Comparison of ENCODE assay signal across 1 cellular context in genomic region chr2:240604291-240604938, GRCh38.
TF ChIP-seq lines count a peak whose summit lies in the region.

No MANE protein-coding gene starts in this region.

TF ChIP-seq in K562, 482 proteins besides CTCF, POLR2A, EP300 and RAD21 (continued from another document and continues in another):
- TF ChIP-seq THRAP3 (IDR thresholded peaks at IDR 0.05; ENCODE audit: borderline replicate concordance) (no peak), FOXJ2 (tag; IDR thresholded peaks at IDR 0.05) (no peak), SRSF7 (optimal IDR thresholded peaks at IDR 0.05; ENCODE audit: low read depth, low read length) (no peak), PTTG1 (tag; IDR thresholded peaks at IDR 0.05; ENCODE audit: low read depth) (no peak), ARHGAP35 (IDR thresholded peaks at IDR 0.05; ENCODE audit: partially characterized antibody) (no peak), YBX1 (IDR thresholded peaks at IDR 0.05) (no peak), SNIP1 (IDR thresholded peaks at IDR 0.05; ENCODE audit: low read depth) (peak; percentile 61), TCF7 (IDR thresholded peaks at IDR 0.05; ENCODE audit: borderline replicate concordance) (no peak), CREM (IDR thresholded peaks at IDR 0.05; ENCODE audit: low read depth) (peak; percentile 59; the same call in 1 of the 2 replicates), PCBP2 (IDR thresholded peaks at IDR 0.05; ENCODE audit: low read depth, low read length, poor library complexity, severe bottlenecking) (no peak), ARID2 (IDR thresholded peaks at IDR 0.05) (no peak), ZNF24 (IDR thresholded peaks at IDR 0.05) (no peak), ZKSCAN1 (IDR thresholded peaks at IDR 0.05; ENCODE audit: low read depth, low read length) (no peak), ELK3 (CRISPR knock-in tag; IDR thresholded peaks at IDR 0.05) (no peak), HNRNPUL1 (IDR thresholded peaks at IDR 0.05; ENCODE audit: low read length) (no peak), CXXC5 (CRISPR knock-in tag; IDR thresholded peaks at IDR 0.05) (0 out of 2 replicates have a peak, but pooled peaks have one; percentile 22), UBTF (IDR thresholded peaks at IDR 0.05; ENCODE audit: borderline replicate concordance in 1 of 2, low read depth in 2 of 2, low read length in 2 of 2) (0 out of 4 replicates have a peak, but pooled peaks of 1 of the 2 experiments have one; percentile 60), ZNF717 (CRISPR knock-in tag; IDR thresholded peaks at IDR 0.05) (no peak), HMGXB4 (CRISPR knock-in tag; IDR thresholded peaks at IDR 0.05) (no peak), MEIS2 (IDR thresholded peaks at IDR 0.05; ENCODE audit: partially characterized antibody) (peak; percentile 89), ETS2 (tag; IDR thresholded peaks at IDR 0.05; ENCODE audit: borderline replicate concordance, poor library complexity, severe bottlenecking) (no peak), MCM7 (IDR thresholded peaks at IDR 0.05) (no peak), SIRT6 (IDR thresholded peaks at IDR 0.05; ENCODE audit: low read depth, low read length) (no peak), ZNF3 (CRISPR knock-in tag; IDR thresholded peaks at IDR 0.05) (no peak), NCOA4 (IDR thresholded peaks at IDR 0.05; ENCODE audit: partially characterized antibody) (no peak), FIP1L1 (IDR thresholded peaks at IDR 0.05; ENCODE audit: low read depth, low read length, poor library complexity, severe bottlenecking) (no peak), ATF3 (IDR thresholded peaks at IDR 0.05) (no peak), ATF3 (CRISPR knock-in tag; conservative IDR thresholded peaks at IDR 0.05) (no peak), CHCHD3 (CRISPR knock-in tag; IDR thresholded peaks at IDR 0.05) (no peak), MEF2D (tag; conservative IDR thresholded peaks at IDR 0.05; ENCODE audit: low read depth) (no peak)
- TF ChIP-seq, protein P1, sequence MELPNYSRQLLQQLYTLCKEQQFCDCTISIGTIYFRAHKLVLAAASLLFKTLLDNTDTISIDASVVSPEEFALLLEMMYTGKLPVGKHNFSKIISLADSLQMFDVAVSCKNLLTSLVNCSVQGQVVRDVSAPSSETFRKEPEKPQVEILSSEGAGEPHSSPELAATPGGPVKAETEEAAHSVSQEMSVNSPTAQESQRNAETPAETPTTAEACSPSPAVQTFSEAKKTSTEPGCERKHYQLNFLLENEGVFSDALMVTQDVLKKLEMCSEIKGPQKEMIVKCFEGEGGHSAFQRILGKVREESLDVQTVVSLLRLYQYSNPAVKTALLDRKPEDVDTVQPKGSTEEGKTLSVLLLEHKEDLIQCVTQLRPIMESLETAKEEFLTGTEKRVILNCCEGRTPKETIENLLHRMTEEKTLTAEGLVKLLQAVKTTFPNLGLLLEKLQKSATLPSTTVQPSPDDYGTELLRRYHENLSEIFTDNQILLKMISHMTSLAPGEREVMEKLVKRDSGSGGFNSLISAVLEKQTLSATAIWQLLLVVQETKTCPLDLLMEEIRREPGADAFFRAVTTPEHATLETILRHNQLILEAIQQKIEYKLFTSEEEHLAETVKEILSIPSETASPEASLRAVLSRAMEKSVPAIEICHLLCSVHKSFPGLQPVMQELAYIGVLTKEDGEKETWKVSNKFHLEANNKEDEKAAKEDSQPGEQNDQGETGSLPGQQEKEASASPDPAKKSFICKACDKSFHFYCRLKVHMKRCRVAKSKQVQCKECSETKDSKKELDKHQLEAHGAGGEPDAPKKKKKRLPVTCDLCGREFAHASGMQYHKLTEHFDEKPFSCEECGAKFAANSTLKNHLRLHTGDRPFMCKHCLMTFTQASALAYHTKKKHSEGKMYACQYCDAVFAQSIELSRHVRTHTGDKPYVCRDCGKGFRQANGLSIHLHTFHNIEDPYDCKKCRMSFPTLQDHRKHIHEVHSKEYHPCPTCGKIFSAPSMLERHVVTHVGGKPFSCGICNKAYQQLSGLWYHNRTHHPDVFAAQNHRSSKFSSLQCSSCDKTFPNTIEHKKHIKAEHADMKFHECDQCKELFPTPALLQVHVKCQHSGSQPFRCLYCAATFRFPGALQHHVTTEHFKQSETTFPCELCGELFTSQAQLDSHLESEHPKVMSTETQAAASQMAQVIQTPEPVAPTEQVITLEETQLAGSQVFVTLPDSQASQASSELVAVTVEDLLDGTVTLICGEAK (IDR thresholded peaks at IDR 0.05): peak; percentile 44; the same call in 1 of the 2 replicates
- TF ChIP-seq, protein P1 (CRISPR knock-in tag; IDR thresholded peaks at IDR 0.05): no peak
- TF ChIP-seq, protein P2, sequence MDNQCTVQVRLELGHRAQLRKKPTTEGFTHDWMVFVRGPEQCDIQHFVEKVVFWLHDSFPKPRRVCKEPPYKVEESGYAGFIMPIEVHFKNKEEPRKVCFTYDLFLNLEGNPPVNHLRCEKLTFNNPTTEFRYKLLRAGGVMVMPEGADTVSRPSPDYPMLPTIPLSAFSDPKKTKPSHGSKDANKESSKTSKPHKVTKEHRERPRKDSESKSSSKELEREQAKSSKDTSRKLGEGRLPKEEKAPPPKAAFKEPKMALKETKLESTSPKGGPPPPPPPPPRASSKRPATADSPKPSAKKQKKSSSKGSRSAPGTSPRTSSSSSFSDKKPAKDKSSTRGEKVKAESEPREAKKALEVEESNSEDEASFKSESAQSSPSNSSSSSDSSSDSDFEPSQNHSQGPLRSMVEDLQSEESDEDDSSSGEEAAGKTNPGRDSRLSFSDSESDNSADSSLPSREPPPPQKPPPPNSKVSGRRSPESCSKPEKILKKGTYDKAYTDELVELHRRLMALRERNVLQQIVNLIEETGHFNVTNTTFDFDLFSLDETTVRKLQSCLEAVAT (IDR thresholded peaks at IDR 0.05): no peak
- TF ChIP-seq, protein P3, sequence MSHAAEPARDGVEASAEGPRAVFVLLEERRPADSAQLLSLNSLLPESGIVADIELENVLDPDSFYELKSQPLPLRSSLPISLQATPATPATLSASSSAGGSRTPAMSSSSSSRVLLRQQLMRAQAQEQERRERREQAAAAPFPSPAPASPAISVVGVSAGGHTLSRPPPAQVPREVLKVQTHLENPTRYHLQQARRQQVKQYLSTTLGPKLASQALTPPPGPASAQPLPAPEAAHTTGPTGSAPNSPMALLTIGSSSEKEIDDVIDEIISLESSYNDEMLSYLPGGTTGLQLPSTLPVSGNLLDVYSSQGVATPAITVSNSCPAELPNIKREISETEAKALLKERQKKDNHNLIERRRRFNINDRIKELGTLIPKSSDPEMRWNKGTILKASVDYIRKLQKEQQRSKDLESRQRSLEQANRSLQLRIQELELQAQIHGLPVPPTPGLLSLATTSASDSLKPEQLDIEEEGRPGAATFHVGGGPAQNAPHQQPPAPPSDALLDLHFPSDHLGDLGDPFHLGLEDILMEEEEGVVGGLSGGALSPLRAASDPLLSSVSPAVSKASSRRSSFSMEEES (CRISPR knock-in tag; IDR thresholded peaks at IDR 0.05): no peak
- TF ChIP-seq, protein P4, sequence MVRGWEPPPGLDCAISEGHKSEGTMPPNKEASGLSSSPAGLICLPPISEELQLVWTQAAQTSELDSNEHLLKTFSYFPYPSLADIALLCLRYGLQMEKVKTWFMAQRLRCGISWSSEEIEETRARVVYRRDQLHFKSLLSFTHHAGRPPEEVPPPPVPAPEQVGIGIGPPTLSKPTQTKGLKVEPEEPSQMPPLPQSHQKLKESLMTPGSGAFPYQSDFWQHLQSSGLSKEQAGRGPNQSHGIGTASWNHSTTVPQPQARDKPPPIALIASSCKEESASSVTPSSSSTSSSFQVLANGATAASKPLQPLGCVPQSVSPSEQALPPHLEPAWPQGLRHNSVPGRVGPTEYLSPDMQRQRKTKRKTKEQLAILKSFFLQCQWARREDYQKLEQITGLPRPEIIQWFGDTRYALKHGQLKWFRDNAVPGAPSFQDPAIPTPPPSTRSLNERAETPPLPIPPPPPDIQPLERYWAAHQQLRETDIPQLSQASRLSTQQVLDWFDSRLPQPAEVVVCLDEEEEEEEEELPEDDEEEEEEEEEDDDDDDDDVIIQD (CRISPR knock-in tag; IDR thresholded peaks at IDR 0.05): no peak
- TF ChIP-seq, protein P5, sequence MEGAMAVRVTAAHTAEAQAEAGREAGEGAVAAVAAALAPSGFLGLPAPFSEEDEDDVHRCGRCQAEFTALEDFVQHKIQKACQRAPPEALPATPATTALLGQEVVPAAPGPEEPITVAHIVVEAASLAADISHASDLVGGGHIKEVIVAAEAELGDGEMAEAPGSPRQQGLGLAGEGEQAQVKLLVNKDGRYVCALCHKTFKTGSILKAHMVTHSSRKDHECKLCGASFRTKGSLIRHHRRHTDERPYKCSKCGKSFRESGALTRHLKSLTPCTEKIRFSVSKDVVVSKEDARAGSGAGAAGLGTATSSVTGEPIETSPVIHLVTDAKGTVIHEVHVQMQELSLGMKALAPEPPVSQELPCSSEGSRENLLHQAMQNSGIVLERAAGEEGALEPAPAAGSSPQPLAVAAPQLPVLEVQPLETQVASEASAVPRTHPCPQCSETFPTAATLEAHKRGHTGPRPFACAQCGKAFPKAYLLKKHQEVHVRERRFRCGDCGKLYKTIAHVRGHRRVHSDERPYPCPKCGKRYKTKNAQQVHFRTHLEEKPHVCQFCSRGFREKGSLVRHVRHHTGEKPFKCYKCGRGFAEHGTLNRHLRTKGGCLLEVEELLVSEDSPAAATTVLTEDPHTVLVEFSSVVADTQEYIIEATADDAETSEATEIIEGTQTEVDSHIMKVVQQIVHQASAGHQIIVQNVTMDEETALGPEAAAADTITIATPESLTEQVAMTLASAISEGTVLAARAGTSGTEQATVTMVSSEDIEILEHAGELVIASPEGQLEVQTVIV (CRISPR knock-in tag; IDR thresholded peaks at IDR 0.05; ENCODE audit: borderline replicate concordance): no peak
